15 cellular contexts compared by ENCODE assay signal in the genomic region with DNA sequence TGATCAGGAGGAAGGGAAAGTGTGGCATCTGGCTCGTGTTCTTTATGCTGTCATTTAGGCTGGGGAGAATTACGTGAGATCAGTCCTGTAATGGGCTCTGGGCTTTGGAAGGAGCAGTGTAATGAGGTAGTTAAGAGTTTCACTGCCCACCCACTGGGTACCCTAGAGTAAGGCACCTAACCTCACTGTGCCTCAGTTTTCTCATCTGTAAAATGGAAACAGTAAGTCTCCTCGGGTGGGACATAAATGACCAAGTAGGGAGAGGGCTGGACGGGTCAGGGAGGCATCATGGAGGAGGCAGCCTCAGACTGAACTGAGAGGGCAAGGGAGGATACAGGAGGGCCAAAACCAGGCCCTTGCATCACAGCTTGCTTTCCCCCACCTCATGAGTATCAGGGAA.
DNase-seq lines count a peak whose midpoint lies in the region; ATAC-seq and TF ChIP-seq lines count a peak whose summit lies in the region.
"Had no signal": no experiment of that assay in that cellular context is flagged by ENCODE, and none has a peak within 500 bp of the region (broad histone marks: within the 10 kb centered on the region; RNA-seq: fewer than 3 reads in every experiment).

No MANE protein-coding gene starts in this region.

- peak overlapping the region; percentile 70 for H3K27ac ChIP-seq in left ventricle myocardium inferior (replicated peaks)
- H3K27ac ChIP-seq in right atrium auricular region = no peak overlapping the region
- H3K27ac ChIP-seq in osteoblast (ENCODE audit: low read depth, low read length) = no peak overlapping the region
- H3K27ac ChIP-seq in tibial artery = peak overlapping the region; percentile 58 to 92
- H3K27ac ChIP-seq in PC-3 (ENCODE audit: low read length) = no peak overlapping the region
- H3K27ac ChIP-seq: GM23248 had no signal

- H3K36me3 ChIP-seq in left ventricle myocardium inferior (peaks cover 15% of the 10 kb centered on the region), right atrium auricular region (peaks cover 23% of the 10 kb centered on the region), osteoblast (ENCODE audit: insufficient read depth, low read length) (peaks cover 88% of the 10 kb centered on the region), tibial artery (peaks cover 6 to 32% (median 22%) of the 10 kb centered on the region in 3 donors), PC-3 (ENCODE audit: low read depth, low read length) (no peaks in the 10 kb centered on the region; the same call in 1 of the 2 replicates)

- H3K27ac Mint-ChIP-seq in dendritic cell treated with granulocyte-macrophage colony-stimulating factor and Interleukin-4, amounts not matched to agents 40 ng/mL and 50 ng/mL, for 4 days = peak overlapping the region; percentile 61
- no peak overlapping the region for H3K27ac Mint-ChIP-seq in activated CD4-positive, alpha-beta T cell treated with anti-CD3 and anti-CD28 coated beads, Interleukin-2, amount 10 ng/mL, durations not matched to agents 7 days and 5 days

- H3K4me3 ChIP-seq in left ventricle myocardium inferior (no peak overlapping the region), right atrium auricular region (no peak overlapping the region), osteoblast (ENCODE audit: insufficient read depth, low read length) (no peak overlapping the region), tibial artery (no peak overlapping the region), PC-3 (ENCODE audit: low read length) (no peak overlapping the region)
- H3K4me3 ChIP-seq: BLaER1 treated with 17β-estradiol and CSF1 and Interleukin-3, amounts not matched to agents 10 nM and 100 nM; GM23248 had no signal

- H4K20me1 ChIP-seq in osteoblast (ENCODE audit: insufficient read depth, low read length) (peaks cover 24% of the 10 kb centered on the region), PC-3 (ENCODE audit: low read length) (no peaks in the 10 kb centered on the region)

- no peaks in the 10 kb centered on the region for H3K27me3 Mint-ChIP-seq in dendritic cell treated with granulocyte-macrophage colony-stimulating factor and Interleukin-4, amounts not matched to agents 40 ng/mL and 50 ng/mL, for 4 days
- H3K27me3 Mint-ChIP-seq in activated CD4-positive, alpha-beta T cell treated with anti-CD3 and anti-CD28 coated beads, Interleukin-2, amount 10 ng/mL, durations not matched to agents 7 days and 5 days = no peaks in the 10 kb centered on the region

- no peak for ATAC-seq in PC-3

- no peak overlapping the region for H3K4me3 Mint-ChIP-seq in dendritic cell treated with granulocyte-macrophage colony-stimulating factor and Interleukin-4, amounts not matched to agents 40 ng/mL and 50 ng/mL, for 4 days
- no peak overlapping the region for H3K4me3 Mint-ChIP-seq in activated CD4-positive, alpha-beta T cell treated with anti-CD3 and anti-CD28 coated beads, Interleukin-2, amount 10 ng/mL, durations not matched to agents 7 days and 5 days

- H3K79me2 ChIP-seq in osteoblast (ENCODE audit: insufficient read depth, low read length) = no peaks in the 10 kb centered on the region
- H3K79me2 ChIP-seq in PC-3 (ENCODE audit: low read length) = no peaks in the 10 kb centered on the region

- no peaks in the 10 kb centered on the region for H3K9me3 ChIP-seq in left ventricle myocardium inferior (replicated peaks)
- no peaks in the 10 kb centered on the region for H3K9me3 ChIP-seq in right atrium auricular region
- H3K9me3 ChIP-seq in osteoblast (ENCODE audit: low read depth, low read length) = no peaks in the 10 kb centered on the region
- no peaks in the 10 kb centered on the region for H3K9me3 ChIP-seq in tibial artery
- H3K9me3 ChIP-seq in PC-3 (ENCODE audit: low read length) = no peaks in the 10 kb centered on the region
- H3K9me3 ChIP-seq: BLaER1 treated with 17β-estradiol and CSF1 and Interleukin-3, amounts not matched to agents 10 nM and 100 nM had no signal

- DNase-seq in left ventricle myocardium inferior (no peak), right atrium auricular region (ENCODE audit: low spot score) (no peak), osteoblast (ENCODE audit: insufficient read length, low spot score, missing footprints) (peak; percentile 43), tibial artery (no peak), PC-3 (no peak), NCI-H1436 (lab: John Stamatoyannopoulos, UW) (no peak)
- DNase-seq in activated CD4-positive, alpha-beta T cell treated with anti-CD3 and anti-CD28 coated beads, Interleukin-2, amount 10 ng/mL, durations not matched to agents 7 days and 5 days = no peak
- DNase-seq: COR-L47, DMS53, GM23248, KG1, NCI-H1048, NCI-H345 had no signal

- H3K36me3 Mint-ChIP-seq in dendritic cell treated with granulocyte-macrophage colony-stimulating factor and Interleukin-4, amounts not matched to agents 40 ng/mL and 50 ng/mL, for 4 days (ENCODE audit: low read depth) = peaks cover 100% of the 10 kb centered on the region
- peaks cover 28% of the 10 kb centered on the region for H3K36me3 Mint-ChIP-seq in activated CD4-positive, alpha-beta T cell treated with anti-CD3 and anti-CD28 coated beads, Interleukin-2, amount 10 ng/mL, durations not matched to agents 7 days and 5 days (ENCODE audit: low read depth)

- H3K9me2 ChIP-seq in PC-3 (replicated peaks; ENCODE audit: low read length) = no peaks in the 10 kb centered on the region

- no peaks in the 10 kb centered on the region for H3F3A ChIP-seq in PC-3 (ENCODE audit: low read length, unreplicated experiment)

- no peak overlapping the region for H2AFZ ChIP-seq in osteoblast (ENCODE audit: low read length)
- no peak overlapping the region for H2AFZ ChIP-seq in PC-3 (ENCODE audit: low read length)
- H2AFZ ChIP-seq: GM23248 had no signal

- POLR2A ChIA-PET in PC-3 (lab: Charles Lee; ENCODE audit: unreplicated experiment) = no interaction called here
- POLR2A ChIA-PET in activated CD4-positive, alpha-beta T cell treated with anti-CD3 and anti-CD28 coated beads, Interleukin-2, amount 10 ng/mL, durations not matched to agents 7 days and 5 days (lab: Charles Lee) = no interaction called here

- intact Hi-C loops in left ventricle myocardium inferior (cut with micrococcal nuclease) = no loop called here
- intact Hi-C loops in dendritic cell treated with granulocyte-macrophage colony-stimulating factor and Interleukin-4, amounts not matched to agents 40 ng/mL and 50 ng/mL, for 4 days (cut with micrococcal nuclease) = loop anchor here (10.0 kb wide), 1 partner anchor 312 kb away; no protein-coding TSS in a partner anchor
- intact Hi-C loops in tibial artery (cut with DNase I; ENCODE audit: low total_unique reads) = no loop called here
- intact Hi-C loops in PC-3 (cut with micrococcal nuclease) = no loop called here

- no peak overlapping the region for H3K9ac ChIP-seq in PC-3 (ENCODE audit: low read length)
- H3K9ac ChIP-seq: GM23248 had no signal

- H3K27me3 ChIP-seq in left ventricle myocardium inferior (ENCODE audit: low read depth) (no peaks in the 10 kb centered on the region), right atrium auricular region (no peaks in the 10 kb centered on the region), osteoblast (ENCODE audit: insufficient read depth, low read length) (no peaks in the 10 kb centered on the region), tibial artery (no peaks in the 10 kb centered on the region), PC-3 (ENCODE audit: low read length) (no peaks in the 10 kb centered on the region)
- H3K27me3 ChIP-seq: BLaER1 treated with 17β-estradiol and CSF1 and Interleukin-3, amounts not matched to agents 10 nM and 100 nM had no signal

- peaks cover 62% of the 10 kb centered on the region for H3K4me1 ChIP-seq in left ventricle myocardium inferior
- H3K4me1 ChIP-seq in right atrium auricular region = peaks cover 0 to 65% of the 10 kb centered on the region in 2 donors
- peaks cover 20% of the 10 kb centered on the region for H3K4me1 ChIP-seq in osteoblast (ENCODE audit: insufficient read depth, low read length)
- H3K4me1 ChIP-seq in tibial artery = peaks cover 0 to 81% (median 62%) of the 10 kb centered on the region in 4 donors
- H3K4me1 ChIP-seq in PC-3 (ENCODE audit: insufficient read depth, low read length) = peaks cover 27% of the 10 kb centered on the region

- TF ChIP-seq CTCF in left ventricle myocardium inferior (IDR thresholded peaks at IDR 0.05; ENCODE audit: borderline replicate concordance) (no peak), right atrium auricular region (IDR thresholded peaks at IDR 0.05) (no peak), osteoblast (IDR thresholded peaks at IDR 0.05; ENCODE audit: extremely low read depth, low read depth, low read length) (no peak), tibial artery (IDR thresholded peaks at IDR 0.05) (no peak), PC-3 (conservative IDR thresholded peaks at IDR 0.05; ENCODE audit: low read depth, low read length) (no peak)

- CTCF ChIA-PET in PC-3 (lab: Charles Lee) = no interaction called here
- CTCF ChIA-PET in activated CD4-positive, alpha-beta T cell treated with anti-CD3 and anti-CD28 coated beads, Interleukin-2, amount 10 ng/mL, durations not matched to agents 7 days and 5 days (lab: Charles Lee) = no interaction called here

- peaks cover 73% of the 10 kb centered on the region for H3K4me1 Mint-ChIP-seq in dendritic cell treated with granulocyte-macrophage colony-stimulating factor and Interleukin-4, amounts not matched to agents 40 ng/mL and 50 ng/mL, for 4 days (ENCODE audit: low read depth)
- no peaks in the 10 kb centered on the region for H3K4me1 Mint-ChIP-seq in activated CD4-positive, alpha-beta T cell treated with anti-CD3 and anti-CD28 coated beads, Interleukin-2, amount 10 ng/mL, durations not matched to agents 7 days and 5 days

- H3K4me2 ChIP-seq in osteoblast (ENCODE audit: insufficient read depth, low read length) = no peak overlapping the region
- H3K4me2 ChIP-seq in PC-3 (ENCODE audit: low read length) = no peak overlapping the region
- H3K4me2 ChIP-seq: BLaER1 treated with 17β-estradiol and CSF1 and Interleukin-3, amounts not matched to agents 10 nM and 100 nM had no signal

- no peaks in the 10 kb centered on the region for H3K9me3 Mint-ChIP-seq in dendritic cell treated with granulocyte-macrophage colony-stimulating factor and Interleukin-4, amounts not matched to agents 40 ng/mL and 50 ng/mL, for 4 days
- no peaks in the 10 kb centered on the region for H3K9me3 Mint-ChIP-seq in activated CD4-positive, alpha-beta T cell treated with anti-CD3 and anti-CD28 coated beads, Interleukin-2, amount 10 ng/mL, durations not matched to agents 7 days and 5 days

- BruUV-seq in PC-3 (replicated peaks; lab: Mats Ljungman, UMichigan) = no TSS peak

Comparison
In these comparisons a context has a peak if more than half of its experiments do, and no peak if none do; other contexts are left out.
1. H3K27ac ChIP-seq: peak in left ventricle myocardium inferior (single experiment) and tibial artery (2 of 2); none in right atrium auricular region (0 of 2), osteoblast (single experiment) and PC-3 (single experiment).